In the genomic region with DNA sequence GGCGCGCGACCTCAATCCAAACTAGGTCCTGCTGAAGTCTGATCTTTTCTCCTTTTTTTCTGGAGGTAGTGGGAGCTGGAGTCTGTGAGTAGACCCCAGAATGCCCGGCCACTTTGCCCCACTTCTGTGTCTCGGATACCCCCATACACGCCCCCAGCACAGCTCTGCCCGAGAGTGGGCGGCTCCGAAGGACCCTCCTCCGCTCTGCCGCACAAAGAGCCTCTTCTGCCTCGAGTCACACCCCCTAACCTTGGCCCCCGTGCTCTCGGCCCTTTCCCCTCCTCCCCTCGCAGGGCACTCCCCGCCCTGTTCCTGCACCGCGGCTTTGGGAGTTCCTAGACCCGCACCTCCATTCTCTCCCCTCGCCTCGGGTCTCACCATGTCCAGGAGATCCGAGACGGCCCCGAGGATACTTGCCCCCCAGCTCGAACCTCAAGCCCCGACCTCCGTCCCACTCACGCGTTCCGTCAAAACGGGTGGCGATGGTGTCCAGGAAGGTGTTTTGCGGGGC, we compare ENCODE assay signal across 10 cellular contexts. TPM values are rescaled to one million over a fixed set of nuclear protein-coding genes. Genes with fewer than 3 reads are reported as not detected.
DNase-seq lines count a peak whose midpoint lies in the region; ATAC-seq and TF ChIP-seq lines count a peak whose summit lies in the region.
"Had no signal": no experiment of that assay in that cellular context is flagged by ENCODE, and none has a peak within 500 bp of the region (broad histone marks: within the 10 kb centered on the region; RNA-seq: fewer than 3 reads in every experiment).

No MANE protein-coding gene starts in this region.

- intact Hi-C loops in tibial artery (cut with DNase I; ENCODE audit: low total_unique reads), result no loop called here
- intact Hi-C loops in posterior cingulate gyrus (cut with DNase I), result loop anchor here (5.0 kb wide), 2 partner anchors 63 to 97 kb away; partner anchors contain the start of gene STAT5B
- intact Hi-C loops in PC-3 (cut with micrococcal nuclease), result no loop called here

- no peak overlapping the region for H3K27ac Mint-ChIP-seq in activated T-cell treated with anti-CD3 and anti-CD28 coated beads, Interleukin-2, amount 50 U/mL, for 24 hours
- H3K27ac Mint-ChIP-seq in WTC11 (no peak overlapping the region), immature natural killer cell (no peak overlapping the region)

- H3K4me1 ChIP-seq in tibial artery (peaks cover 0 to 28% (median 25%) of the 10 kb centered on the region in 4 donors), PC-3 (ENCODE audit: insufficient read depth, low read length) (no peaks in the 10 kb centered on the region)

- no peak overlapping the region for H3K9ac ChIP-seq in PC-3 (ENCODE audit: low read length)

- peaks cover 4% of the 10 kb centered on the region for H3K36me3 Mint-ChIP-seq in activated T-cell treated with anti-CD3 and anti-CD28 coated beads, Interleukin-2, amount 50 U/mL, for 24 hours (ENCODE audit: low read depth)
- H3K36me3 Mint-ChIP-seq in WTC11, result no peaks in the 10 kb centered on the region
- H3K36me3 Mint-ChIP-seq in immature natural killer cell, result peaks cover 0 to 2% (median 0%) of the 10 kb centered on the region in 3 donors

- H3K9me2 ChIP-seq in PC-3 (replicated peaks; ENCODE audit: low read length), result no peaks in the 10 kb centered on the region

- peaks cover 54% of the 10 kb centered on the region for H3K4me1 Mint-ChIP-seq in activated T-cell treated with anti-CD3 and anti-CD28 coated beads, Interleukin-2, amount 50 U/mL, for 24 hours (ENCODE audit: low read depth)
- H3K4me1 Mint-ChIP-seq in WTC11, result peaks cover 28% of the 10 kb centered on the region
- H3K4me1 Mint-ChIP-seq in immature natural killer cell, result peaks cover 43 to 45% of the 10 kb centered on the region in 2 donors

- H3K27ac ChIP-seq in tibial artery (no peak overlapping the region), PC-3 (ENCODE audit: low read length) (no peak overlapping the region)
- H3K27ac ChIP-seq: SJSA1 had no signal

- H3K36me3 ChIP-seq in tibial artery (no peaks in the 10 kb centered on the region), PC-3 (ENCODE audit: low read depth, low read length) (no peaks in the 10 kb centered on the region)
- H3K36me3 ChIP-seq: SJSA1 had no signal

- peak overlapping the region; percentile 26 to 33 for H3K4me3 ChIP-seq in tibial artery
- H3K4me3 ChIP-seq in PC-3 (ENCODE audit: low read length), result no peak overlapping the region
- H3K4me3 ChIP-seq: SJSA1 had no signal

- CTCF ChIA-PET in WTC11 (lab: Charles Lee) (interaction anchor here (0.8 to 3.7 kb wide), 32 partner anchors 9 to 355 kb away, joined by 3 to 33 read pairs (median 5); partner anchors contain the start of genes ACLY, CAVIN1, GHDC and HSPB9), PC-3 (lab: Charles Lee) (no interaction called here)

- no peak overlapping the region for H3K4me2 ChIP-seq in PC-3 (ENCODE audit: low read length)

- no peaks in the 10 kb centered on the region for H3K9me3 Mint-ChIP-seq in activated T-cell treated with anti-CD3 and anti-CD28 coated beads, Interleukin-2, amount 50 U/mL, for 24 hours
- H3K9me3 Mint-ChIP-seq in WTC11 (no peaks in the 10 kb centered on the region), immature natural killer cell (no peaks in the 10 kb centered on the region)

- ATAC-seq in WTC11 (peak; percentile 17), PC-3 (no peak)

- no peak for DNase-seq in activated T-cell treated with anti-CD3 and anti-CD28 coated beads, Interleukin-2, amount 50 U/mL, for 24 hours
- no peak for DNase-seq in activated T-cell treated with anti-CD3 and anti-CD28 coated beads, Interleukin-2, amount 50 U/mL, for 1 hour
- DNase-seq in WTC11 (ENCODE audit: low spot score), result peak; percentile 36
- DNase-seq in immature natural killer cell, result no peak
- no peak for DNase-seq in tibial artery
- DNase-seq in cerebellar cortex (ENCODE audit: low spot score), result no peak
- no peak for DNase-seq in posterior cingulate gyrus
- DNase-seq in PC-3, result no peak

- no peaks in the 10 kb centered on the region for H3K79me2 ChIP-seq in PC-3 (ENCODE audit: low read length)

- H3K27me3 ChIP-seq in tibial artery (peaks cover 0 to 50% of the 10 kb centered on the region in 2 donors), PC-3 (ENCODE audit: low read length) (no peaks in the 10 kb centered on the region)

- H3K9me3 ChIP-seq in tibial artery (no peaks in the 10 kb centered on the region), PC-3 (ENCODE audit: low read length) (no peaks in the 10 kb centered on the region)

- TF ChIP-seq CTCF in WTC11 (IDR thresholded peaks at IDR 0.05) (no peak), tibial artery (IDR thresholded peaks at IDR 0.05) (no peak), PC-3 (conservative IDR thresholded peaks at IDR 0.05; ENCODE audit: low read depth, low read length) (no peak)

- peaks cover 28% of the 10 kb centered on the region for H3K27me3 Mint-ChIP-seq in activated T-cell treated with anti-CD3 and anti-CD28 coated beads, Interleukin-2, amount 50 U/mL, for 24 hours
- peaks cover 58% of the 10 kb centered on the region for H3K27me3 Mint-ChIP-seq in WTC11 (ENCODE audit: low read depth)
- peaks cover 2 to 17% (median 6%) of the 10 kb centered on the region in 3 donors for H3K27me3 Mint-ChIP-seq in immature natural killer cell (ENCODE audit: low read depth in 3 of 3)

- H4K20me1 ChIP-seq in PC-3 (ENCODE audit: low read length), result no peaks in the 10 kb centered on the region

- POLR2A ChIA-PET in WTC11 (lab: Charles Lee) (interaction anchor here (0.6 to 0.7 kb wide), 3 partner anchors 60 to 74 kb away, joined by 3 to 4 read pairs (median 4); no protein-coding TSS in a partner anchor), PC-3 (lab: Charles Lee; ENCODE audit: unreplicated experiment) (no interaction called here)

- H3F3A ChIP-seq in PC-3 (ENCODE audit: low read length, unreplicated experiment), result no peaks in the 10 kb centered on the region

- H3K4me3 Mint-ChIP-seq in activated T-cell treated with anti-CD3 and anti-CD28 coated beads, Interleukin-2, amount 50 U/mL, for 24 hours, result peak overlapping the region; percentile 66
- H3K4me3 Mint-ChIP-seq in WTC11, result peak overlapping the region; percentile 76
- peak overlapping the region; percentile 35 to 73 (median 51) for H3K4me3 Mint-ChIP-seq in immature natural killer cell

- no peak overlapping the region for H2AFZ ChIP-seq in PC-3 (ENCODE audit: low read length)

- BruUV-seq in PC-3 (replicated peaks; lab: Mats Ljungman, UMichigan), result no TSS peak

TF ChIP-seq in WTC11, 78 proteins besides CTCF, POLR2A, EP300 and RAD21 (continues in another document):
- TF ChIP-seq FOXK1 (CRISPR knock-in tag; IDR thresholded peaks at IDR 0.05) (no peak), ETV6 (CRISPR knock-in tag; IDR thresholded peaks at IDR 0.05) (0 out of 2 replicates have a peak, but pooled peaks have one; percentile 33), CREM (CRISPR knock-in tag; IDR thresholded peaks at IDR 0.05) (no peak), ZNF138 (CRISPR knock-in tag; conservative IDR thresholded peaks at IDR 0.05) (no peak)
- TF ChIP-seq, protein P1, sequence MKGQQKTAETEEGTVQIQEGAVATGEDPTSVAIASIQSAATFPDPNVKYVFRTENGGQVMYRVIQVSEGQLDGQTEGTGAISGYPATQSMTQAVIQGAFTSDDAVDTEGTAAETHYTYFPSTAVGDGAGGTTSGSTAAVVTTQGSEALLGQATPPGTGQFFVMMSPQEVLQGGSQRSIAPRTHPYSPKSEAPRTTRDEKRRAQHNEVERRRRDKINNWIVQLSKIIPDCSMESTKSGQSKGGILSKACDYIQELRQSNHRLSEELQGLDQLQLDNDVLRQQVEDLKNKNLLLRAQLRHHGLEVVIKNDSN (CRISPR knock-in tag; IDR thresholded peaks at IDR 0.05), result no peak
- TF ChIP-seq, protein P2, sequence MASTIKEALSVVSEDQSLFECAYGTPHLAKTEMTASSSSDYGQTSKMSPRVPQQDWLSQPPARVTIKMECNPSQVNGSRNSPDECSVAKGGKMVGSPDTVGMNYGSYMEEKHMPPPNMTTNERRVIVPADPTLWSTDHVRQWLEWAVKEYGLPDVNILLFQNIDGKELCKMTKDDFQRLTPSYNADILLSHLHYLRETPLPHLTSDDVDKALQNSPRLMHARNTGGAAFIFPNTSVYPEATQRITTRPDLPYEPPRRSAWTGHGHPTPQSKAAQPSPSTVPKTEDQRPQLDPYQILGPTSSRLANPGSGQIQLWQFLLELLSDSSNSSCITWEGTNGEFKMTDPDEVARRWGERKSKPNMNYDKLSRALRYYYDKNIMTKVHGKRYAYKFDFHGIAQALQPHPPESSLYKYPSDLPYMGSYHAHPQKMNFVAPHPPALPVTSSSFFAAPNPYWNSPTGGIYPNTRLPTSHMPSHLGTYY (CRISPR knock-in tag; IDR thresholded peaks at IDR 0.05), result no peak

RNA-seq across cellular contexts. Expression of gene KCNH4, which starts 0.5 kb away (rescaled TPM):
- total RNA-seq in WTC11 (2021), result 0.24 to 0.46 TPM (median 0.34 TPM) in 3 replicates
- polyA plus RNA-seq in immature natural killer cell, result not detected
- total RNA-seq in PC-3 (2014; rRNA removed), result not detected in 2 replicates
- total RNA-seq: SJSA1 had no signal

RNA-seq across cellular contexts. Expression of gene HCRT, which starts 4.8 kb away (rescaled TPM):
- not detected in 3 replicates for total RNA-seq in WTC11 (2021)
- not detected for polyA plus RNA-seq in immature natural killer cell
- total RNA-seq in PC-3 (2014; rRNA removed), result not detected in 2 replicates
- total RNA-seq: mononuclear cell, SJSA1 had no signal

RNA-seq across cellular contexts. Expression of gene GHDC, which starts 13.8 kb away (rescaled TPM):
- total RNA-seq in WTC11 (2021) (7.5 to 11.1 TPM (median 11.1 TPM) in 3 replicates), PC-3 (2014; rRNA removed) (not detected in 2 replicates)
- 10 to 100 TPM; 15.8 to 21.1 (median 19.9) TPM for polyA plus RNA-seq in immature natural killer cell

RNA-seq across cellular contexts. Expression of gene RAB5C, which starts 25.7 kb away (rescaled TPM):
- 74.3 to 84.8 TPM (median 84.1 TPM) in 3 replicates for total RNA-seq in WTC11 (2021)
- 100 to 1,000 TPM; 120 to 152 (median 133) TPM for polyA plus RNA-seq in immature natural killer cell
- total RNA-seq in PC-3 (2014; rRNA removed), result not detected in 2 replicates

RNA-seq across cellular contexts. Expression of gene HSPB9, which starts 57.9 kb away (rescaled TPM):
- total RNA-seq in WTC11 (2021) (0.30 to 0.57 TPM (median 0.46 TPM) in 3 replicates), PC-3 (2014; rRNA removed) (not detected in 2 replicates)
- under 1 TPM in 1 of 3 donors, not detected in 2; 0.11 TPM for polyA plus RNA-seq in immature natural killer cell
- total RNA-seq: mononuclear cell, SJSA1 had no signal
